ENCODE assay signal across 14 cellular contexts in the genomic region with DNA sequence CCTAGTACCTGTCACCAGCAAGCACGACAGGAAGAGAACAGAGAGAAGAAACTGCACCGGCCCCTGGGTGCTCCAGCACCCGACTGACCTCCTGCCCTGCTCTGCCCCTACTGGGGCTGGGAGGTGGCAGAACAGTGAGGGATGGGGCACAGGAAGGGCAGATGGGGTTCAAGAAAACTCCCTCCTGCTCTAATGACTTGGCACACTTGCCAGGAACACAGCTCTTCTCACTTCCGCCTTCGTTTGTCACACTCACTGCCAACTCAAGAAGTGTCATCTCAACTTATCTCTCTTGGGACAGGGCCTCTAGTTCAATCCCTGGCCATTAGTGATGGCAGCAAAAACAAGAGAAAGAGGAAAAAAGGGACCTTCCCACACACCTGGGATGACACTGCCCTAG. TPM values are rescaled to one million over a fixed set of nuclear protein-coding genes. Genes with fewer than 3 reads are reported as not detected.
A peak's percentile ranks its signal among the peaks of the same experiment; 100 is the strongest.
DNase-seq lines count a peak whose midpoint lies in the region; ATAC-seq and TF ChIP-seq lines count a peak whose summit lies in the region.
"Had no signal": no experiment of that assay in that cellular context is flagged by ENCODE, and none has a peak within 500 bp of the region (broad histone marks: within the 10 kb centered on the region; RNA-seq: fewer than 3 reads in every experiment).

No MANE protein-coding gene starts in this region.

- no peak overlapping the region for H3K27ac ChIP-seq in gastroesophageal sphincter
- H3K27ac ChIP-seq in breast epithelium = no peak overlapping the region
- no peak overlapping the region for H3K27ac ChIP-seq in trophoblast cell (ENCODE audit: low read depth, low read length)

- H4K12ac ChIP-seq in trophoblast cell (ENCODE audit: low read depth, low read length) = no peak overlapping the region

- no peaks in the 10 kb centered on the region for H3K9me3 Mint-ChIP-seq in T-helper 1 cell treated with Interleukin-12 subunit alpha and Interleukin-12 subunit beta and Interleukin-4 antibody, amounts not matched to agents 30 μg/mL and 1 μg/mL, for 36 hours

- H3K4me3 ChIP-seq in gastroesophageal sphincter = no peak overlapping the region
- no peak overlapping the region for H3K4me3 ChIP-seq in breast epithelium
- no peak overlapping the region for H3K4me3 ChIP-seq in trophoblast cell (ENCODE audit: low read depth, low read length)
- H3K4me3 ChIP-seq: mucosa of descending colon, right lobe of liver, upper lobe of left lung had no signal

- DNase-seq in left ventricle myocardium superior (no peak), cardiac septum (ENCODE audit: low spot score) (no peak), midbrain (lab: John Stamatoyannopoulos, UW) (no peak), breast epithelium (ENCODE audit: low spot score in 2 of 2) (no peak), trophoblast cell (no peak)
- DNase-seq: GF-D8, NCI-H2029 had no signal

- no peak overlapping the region for H3K4ac ChIP-seq in trophoblast cell (ENCODE audit: low read depth, low read length)

- no peak overlapping the region for H2AFZ ChIP-seq in trophoblast cell (ENCODE audit: insufficient read depth, low read length, poor library complexity)

- H3K36me3 ChIP-seq in gastroesophageal sphincter = peaks cover 0 to 96% of the 10 kb centered on the region in 2 donors
- no peaks in the 10 kb centered on the region for H3K36me3 ChIP-seq in breast epithelium
- peaks cover 9 to 10% of the 10 kb centered on the region in 2 experiments for H3K36me3 ChIP-seq in trophoblast cell (ENCODE audit: control insufficient read depth in 1 of 2, insufficient read depth in 2 of 2, low read length in 2 of 2)

- no peak overlapping the region for H4K8ac ChIP-seq in trophoblast cell (ENCODE audit: low read depth, low read length)

- H2BK12ac ChIP-seq in trophoblast cell (ENCODE audit: low read length) = no peak overlapping the region

- 67 to 83% methylated on average over 2 of the region's 5 CpGs for WGBS in gastroesophageal sphincter (ENCODE audit: low coverage in 1 of 2), 2 donors
- no CpG with 5 or more reads among the region's 5 CpGs for WGBS in trophoblast cell (ENCODE audit: extremely low coverage, insufficient coverage, insufficient read length)

- TF ChIP-seq POLR2A in gastroesophageal sphincter (IDR thresholded peaks at IDR 0.05) (no peak), breast epithelium (IDR thresholded peaks at IDR 0.05) (no peak)

- no peak overlapping the region for H4K91ac ChIP-seq in trophoblast cell (ENCODE audit: low read depth, low read length)

- H3K4me3 Mint-ChIP-seq in T-helper 1 cell treated with Interleukin-12 subunit alpha and Interleukin-12 subunit beta and Interleukin-4 antibody, amounts not matched to agents 30 μg/mL and 1 μg/mL, for 36 hours = peak overlapping the region; percentile 36

- no peak overlapping the region for H3K14ac ChIP-seq in trophoblast cell (ENCODE audit: low read length)

- ATAC-seq in left ventricle myocardium superior = peak; percentile 42
- ATAC-seq in gastroesophageal sphincter = peak; percentile 33
- no peak for ATAC-seq in HG02759 (IDR thresholded peaks at IDR 0.05; ENCODE audit: unreplicated experiment)

- H3K9me3 ChIP-seq in gastroesophageal sphincter (no peaks in the 10 kb centered on the region), breast epithelium (no peaks in the 10 kb centered on the region), trophoblast cell (ENCODE audit: insufficient read depth, low read depth, low read length) (peaks cover 2% of the 10 kb centered on the region)
- H3K9me3 ChIP-seq: mucosa of descending colon, right lobe of liver, upper lobe of left lung had no signal

- H3K4me1 Mint-ChIP-seq in T-helper 1 cell treated with Interleukin-12 subunit alpha and Interleukin-12 subunit beta and Interleukin-4 antibody, amounts not matched to agents 30 μg/mL and 1 μg/mL, for 36 hours (ENCODE audit: low read depth) = peaks cover 75% of the 10 kb centered on the region

- H3K18ac ChIP-seq in trophoblast cell (ENCODE audit: low read length) = no peak overlapping the region

- no peak for TF ChIP-seq CTCF in gastroesophageal sphincter (IDR thresholded peaks at IDR 0.05)
- TF ChIP-seq CTCF in breast epithelium (IDR thresholded peaks at IDR 0.05) = no peak

- H3K27me3 ChIP-seq in gastroesophageal sphincter = no peaks in the 10 kb centered on the region
- H3K27me3 ChIP-seq in breast epithelium = no peaks in the 10 kb centered on the region
- no peaks in the 10 kb centered on the region for H3K27me3 ChIP-seq in trophoblast cell (ENCODE audit: insufficient read depth, low read length)
- H3K27me3 ChIP-seq: right lobe of liver, upper lobe of left lung had no signal

- no peak overlapping the region for H3K23ac ChIP-seq in trophoblast cell (ENCODE audit: low read length)

- H2AK5ac ChIP-seq in trophoblast cell (ENCODE audit: low read length) = no peak overlapping the region

- no peaks in the 10 kb centered on the region for H3K27me3 Mint-ChIP-seq in T-helper 1 cell treated with Interleukin-12 subunit alpha and Interleukin-12 subunit beta and Interleukin-4 antibody, amounts not matched to agents 30 μg/mL and 1 μg/mL, for 36 hours (ENCODE audit: low read depth)

- no peak for TF ChIP-seq EP300 in gastroesophageal sphincter (IDR thresholded peaks at IDR 0.05)

- intact Hi-C loops in left ventricle myocardium superior (cut with micrococcal nuclease) (no loop called here), cardiac septum (cut with DNase I) (loop anchor here (10.0 kb wide), 1 partner anchor 72 kb away; the partner anchor contains the start of gene ERN1), breast epithelium (cut with DNase I; ENCODE audit: low total_unique reads) (no loop called here)

- no peak overlapping the region for H3K4me2 ChIP-seq in trophoblast cell (ENCODE audit: low read length)

- no peak overlapping the region for H2BK5ac ChIP-seq in trophoblast cell (ENCODE audit: low read depth, low read length, poor library complexity)

- peaks cover 78% of the 10 kb centered on the region for H3K36me3 Mint-ChIP-seq in T-helper 1 cell treated with Interleukin-12 subunit alpha and Interleukin-12 subunit beta and Interleukin-4 antibody, amounts not matched to agents 30 μg/mL and 1 μg/mL, for 36 hours (ENCODE audit: low read depth)

- H3K4me1 ChIP-seq in gastroesophageal sphincter (no peaks in the 10 kb centered on the region), breast epithelium (no peaks in the 10 kb centered on the region), trophoblast cell (ENCODE audit: control insufficient read depth in 1 of 2, insufficient read depth in 2 of 2, low read length in 2 of 2) (peaks cover 3 to 11% of the 10 kb centered on the region in 2 experiments)

- H3K9ac ChIP-seq in trophoblast cell (ENCODE audit: low read length) = no peak overlapping the region

- no peaks in the 10 kb centered on the region for H3K79me1 ChIP-seq in trophoblast cell (ENCODE audit: low read length)

- H2BK120ac ChIP-seq in trophoblast cell (ENCODE audit: insufficient read depth, low read length, poor library complexity) = no peak overlapping the region

- H3K79me2 ChIP-seq in trophoblast cell (ENCODE audit: control insufficient read depth, insufficient read depth, low read length, poor library complexity) = no peaks in the 10 kb centered on the region

- peak overlapping the region; percentile 74 for H3K27ac Mint-ChIP-seq in T-helper 1 cell treated with Interleukin-12 subunit alpha and Interleukin-12 subunit beta and Interleukin-4 antibody, amounts not matched to agents 30 μg/mL and 1 μg/mL, for 36 hours

RNA-seq across cellular contexts. Expression of gene ICAM2, which starts 42.7 kb away (rescaled TPM):
- total RNA-seq in left ventricle myocardium superior (30.6 TPM), cardiac septum (22.0 TPM), gastroesophageal sphincter (10 to 100 TPM in 3 of 4 donors, 1 to 10 TPM in 1; 7.2 to 71.1 (median 36.7) TPM), breast epithelium (100 to 1,000 TPM in 1 of 3 donors, 10 to 100 TPM in 2; 26.1 to 106 (median 32.2) TPM)
- 0.07 and 0.08 TPM in 2 replicates for polyA plus RNA-seq in trophoblast cell (2013)
- total RNA-seq: IMR-90 had no signal
